In the genomic region with DNA sequence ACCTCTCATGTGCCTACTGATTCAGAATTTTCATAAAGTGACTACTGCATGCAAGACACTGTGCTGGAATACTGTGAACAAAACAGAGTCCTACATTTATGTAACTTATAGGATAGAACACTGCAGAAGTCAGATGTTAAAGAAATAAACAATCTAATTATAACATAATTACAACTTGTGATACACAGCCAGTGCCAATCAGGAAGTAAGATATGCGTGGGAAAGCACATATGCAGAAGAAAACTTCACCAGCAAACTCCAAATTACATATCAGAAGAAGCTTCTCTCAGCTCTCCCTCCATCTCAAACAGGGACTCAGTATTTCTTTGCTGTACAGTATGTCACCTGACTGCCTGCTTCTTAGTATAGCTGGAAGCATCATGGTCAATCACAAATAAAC, we compare ENCODE assay signal across 17 cellular contexts.
"Had no signal": no experiment of that assay in that cellular context is flagged by ENCODE, and none has a peak within 500 bp of the region (broad histone marks: within the 10 kb centered on the region; RNA-seq: fewer than 3 reads in every experiment).

No MANE protein-coding gene starts in this region.

- ATAC-seq: lower lobe of right lung; natural killer cell treated with Interleukin-12 subunit alpha and Interleukin-12 subunit beta and Interleukin-15 and Interleukin-18, amount 100 ng/mL, for 72 hours; WTC11 had no signal

- H3K4me1 ChIP-seq: lower lobe of right lung, tibial artery, uterus had no signal

- H3K36me3 ChIP-seq: lower lobe of right lung, neutrophil, spleen, tibial artery, uterus had no signal

- H3K4me3 ChIP-seq: lower lobe of right lung, spleen, tibial artery, uterus had no signal

- DNase-seq: activated CD4-positive, alpha-beta memory T cell treated with anti-CD3 and anti-CD28 coated beads for 36 hours; activated CD4-positive, alpha-beta T cell treated with anti-CD3 and anti-CD28 coated beads for 4 hours; activated gamma-delta T cell treated with Interleukin-2 at 50 U/mL for 16 hours; activated T-cell treated with anti-CD3 and anti-CD28 coated beads for 4 hours; dermis blood vessel endothelial cell; effector memory CD4-positive, alpha-beta T cell; hypothalamus; islet precursor cell; lower lobe of right lung; spleen; stimulated activated CD4-positive, alpha-beta T cell treated with anti-CD3 and anti-CD28 coated beads, Interleukin-4, amount 100 ng/mL, for 4 hours; stimulated activated naive CD4-positive, alpha-beta T cell; tibial artery; uterus had no signal

- H3K27ac ChIP-seq: lower lobe of right lung, neutrophil, tibial artery, uterus had no signal

- H3K9me3 ChIP-seq: lower lobe of right lung, neutrophil, spleen, tibial artery, uterus had no signal

- H3K27me3 ChIP-seq: neutrophil, spleen, tibial artery, uterus had no signal
